Comparison of ENCODE assay signal across 26 cellular contexts in genomic region chr21:15742694-15743093, GRCh38.
"Had no signal": no experiment of that assay in that cellular context is flagged by ENCODE, and none has a peak within 500 bp of the region (broad histone marks: within the 10 kb centered on the region; RNA-seq: fewer than 3 reads in every experiment).

No MANE protein-coding gene starts in this region.

- H3K4me1 ChIP-seq: parathyroid adenoma had no signal

- H3K27me3 Mint-ChIP-seq: activated CD4-positive, alpha-beta memory T cell treated with anti-CD3 and anti-CD28 coated beads, Interleukin-2, amount 10 ng/mL, durations not matched to agents 7 days and 5 days; activated naive CD8-positive, alpha-beta T cell treated with anti-CD3 and anti-CD28 coated beads, Interleukin-2, amount 50 U/mL, for 24 hours; activated T-cell treated with anti-CD3 and anti-CD28 coated beads, Interleukin-2, amount 50 U/mL, for 24 hours; memory B cell; naive B cell; stimulated activated naive B cell treated with anti-CD40 and anti-IgM and Interleukin-4, amounts not matched to agents 10 μg/mL and 1 μg/mL and 100 μg/mL, for 72 hours; T-cell had no signal

- H3K4me3 Mint-ChIP-seq: activated CD4-positive, alpha-beta memory T cell treated with anti-CD3 and anti-CD28 coated beads, Interleukin-2, amount 10 ng/mL, durations not matched to agents 7 days and 5 days; activated naive CD4-positive, alpha-beta T cell treated with anti-CD3 and anti-CD28 coated beads for 36 hours; activated naive CD8-positive, alpha-beta T cell treated with anti-CD3 and anti-CD28 coated beads, Interleukin-2, amount 50 U/mL, for 24 hours; activated T-cell treated with anti-CD3 and anti-CD28 coated beads, Interleukin-2, amount 50 U/mL, for 24 hours; brain; memory B cell had no signal

- DNase-seq: activated CD4-positive, alpha-beta memory T cell treated with anti-CD3 and anti-CD28 coated beads, Interleukin-2, amount 10 ng/mL, durations not matched to agents 7 days and 5 days; activated CD4-positive, alpha-beta T cell treated with anti-CD3 and anti-CD28 coated beads for 48 hours; activated CD4-positive, CD25-positive, alpha-beta regulatory T cell; activated naive CD4-positive, alpha-beta T cell treated with anti-CD3 and anti-CD28 coated beads for 36 hours; activated naive CD8-positive, alpha-beta T cell treated with anti-CD3 and anti-CD28 coated beads, Interleukin-2, amount 50 U/mL, for 24 hours; activated T-cell treated with anti-CD3 and anti-CD28 coated beads, Interleukin-2, amount 50 U/mL, for 24 hours; anterior cingulate cortex; central memory CD4-positive, alpha-beta T cell; colonic mucosa; effector CD4-positive, alpha-beta T cell; heart right ventricle; left ventricle myocardium superior; naive B cell; stimulated activated naive B cell treated with anti-CD40 and anti-IgM and Interleukin-4, amounts not matched to agents 10 μg/mL and 1 μg/mL and 100 μg/mL, for 72 hours; T-cell; T-helper 9 cell; thyroid gland; uterus had no signal

- H3K36me3 ChIP-seq: colonic mucosa, esophagus muscularis mucosa, heart right ventricle, neutrophil, thyroid gland, uterus had no signal

- H3K27ac ChIP-seq: colonic mucosa, esophagus muscularis mucosa, gastroesophageal sphincter, heart right ventricle, parathyroid adenoma, thyroid gland, uterus had no signal

- H3K9me3 Mint-ChIP-seq: activated CD4-positive, alpha-beta memory T cell treated with anti-CD3 and anti-CD28 coated beads, Interleukin-2, amount 10 ng/mL, durations not matched to agents 7 days and 5 days; activated naive CD4-positive, alpha-beta T cell treated with anti-CD3 and anti-CD28 coated beads for 36 hours; activated naive CD8-positive, alpha-beta T cell treated with anti-CD3 and anti-CD28 coated beads, Interleukin-2, amount 50 U/mL, for 24 hours; activated T-helper 2 cell treated with anti-CD3 and anti-CD28 coated beads, Interferon-gamma antibody, Interleukin-2, Interleukin-4, amounts not matched to agents 10 μg/mL and 5 μg/mL and 100 μg/mL, durations not matched to agents 14 hours and 24 hours and 36 hours; memory B cell had no signal

- H3K27ac Mint-ChIP-seq: activated CD4-positive, alpha-beta memory T cell treated with anti-CD3 and anti-CD28 coated beads, Interleukin-2, amount 10 ng/mL, durations not matched to agents 7 days and 5 days; brain; T-cell had no signal

- H3K27me3 ChIP-seq: colonic mucosa, esophagus muscularis mucosa, gastroesophageal sphincter, heart right ventricle, neutrophil, thyroid gland, uterus had no signal

- ATAC-seq: activated naive CD8-positive, alpha-beta T cell treated with anti-CD3 and anti-CD28 coated beads, Interleukin-2, amount 50 U/mL, for 24 hours; gastroesophageal sphincter; mucosa of descending colon; T-cell had no signal

- H3K9ac ChIP-seq: parathyroid adenoma had no signal

- H3K4me3 ChIP-seq: colonic mucosa, esophagus muscularis mucosa, gastroesophageal sphincter, heart right ventricle, mucosa of descending colon, thyroid gland, uterus had no signal

- H3K9me3 ChIP-seq: colonic mucosa, esophagus muscularis mucosa, gastroesophageal sphincter, mucosa of descending colon, neutrophil, thyroid gland, uterus had no signal

- H2AFZ ChIP-seq: parathyroid adenoma had no signal
